ENCODE assay signal across 1 cellular context in the genomic region with DNA sequence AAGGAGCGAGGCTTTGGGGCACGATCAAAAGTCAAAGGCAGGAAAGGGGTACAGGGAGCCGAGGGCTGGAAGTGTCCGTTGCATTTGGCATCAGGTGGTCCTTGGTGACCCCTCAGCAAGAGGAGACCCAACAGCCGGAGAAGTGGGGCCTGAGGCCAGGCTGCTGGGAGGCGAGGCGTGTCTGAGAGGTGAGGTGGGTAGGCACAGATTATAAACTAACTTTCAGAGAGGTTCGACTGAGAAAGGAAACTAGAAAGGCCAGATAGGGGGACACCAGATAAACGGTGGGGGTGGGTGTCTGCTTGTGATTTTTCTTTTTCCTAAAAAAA.
TF ChIP-seq lines count a peak whose summit lies in the region.

No MANE protein-coding gene starts in this region.

TF ChIP-seq in GM23338, 12 proteins besides CTCF, POLR2A, EP300 and RAD21 (continued from another document):
- no peak for TF ChIP-seq JUNB (IDR thresholded peaks at IDR 0.05; ENCODE audit: unreplicated experiment)
- no peak for TF ChIP-seq STAT1 (IDR thresholded peaks at IDR 0.05; ENCODE audit: unreplicated experiment)
- TF ChIP-seq EZH2 (IDR thresholded peaks at IDR 0.05; ENCODE audit: low read depth, unreplicated experiment), result no peak
